ENCODE assay signal across 17 cellular contexts in genomic region chr17:63989622-63990345, GRCh38. TPM values are rescaled to one million over a fixed set of nuclear protein-coding genes. Genes with fewer than 3 reads are reported as not detected.
DNase-seq lines count a peak whose midpoint lies in the region; ATAC-seq and TF ChIP-seq lines count a peak whose summit lies in the region.
"Had no signal": no experiment of that assay in that cellular context is flagged by ENCODE, and none has a peak within 500 bp of the region (broad histone marks: within the 10 kb centered on the region; RNA-seq: fewer than 3 reads in every experiment).

No MANE protein-coding gene starts in this region.

- no peak overlapping the region for H3K4me3 ChIP-seq in lower lobe of right lung
- H3K4me3 ChIP-seq in spleen = no peak overlapping the region
- no peak overlapping the region for H3K4me3 ChIP-seq in brain microvascular endothelial cell (ENCODE audit: low read depth, low read length)
- H3K4me3 ChIP-seq: A549, adrenal gland, colonic mucosa, suprapubic skin had no signal

- TF ChIP-seq CTCF in lower lobe of right lung (IDR thresholded peaks at IDR 0.05) (no peak), spleen (IDR thresholded peaks at IDR 0.05 in 8 of 11, conservative IDR thresholded peaks at IDR 0.05 in 3 of 11) (no peak), brain microvascular endothelial cell (IDR thresholded peaks at IDR 0.05; ENCODE audit: low read depth, low read length, missing control alignments) (no peak)

- H3K27me3 Mint-ChIP-seq in activated CD4-positive, alpha-beta T cell treated with anti-CD3 and anti-CD28 coated beads for 36 hours = no peaks in the 10 kb centered on the region
- no peaks in the 10 kb centered on the region for H3K27me3 Mint-ChIP-seq in T-cell

- H3K4me1 Mint-ChIP-seq in activated CD4-positive, alpha-beta T cell treated with anti-CD3 and anti-CD28 coated beads for 36 hours = peaks cover 45% of the 10 kb centered on the region
- H3K4me1 Mint-ChIP-seq in T-cell = peaks cover 45 to 61% (median 53%) of the 10 kb centered on the region in 3 donors

- no peak overlapping the region for H3K27ac ChIP-seq in lower lobe of right lung
- no peak overlapping the region for H3K27ac ChIP-seq in spleen
- no peak overlapping the region for H3K27ac ChIP-seq in brain microvascular endothelial cell
- H3K27ac ChIP-seq: adrenal gland, colonic mucosa, suprapubic skin had no signal

- no peaks in the 10 kb centered on the region for H3K9me3 Mint-ChIP-seq in activated CD4-positive, alpha-beta T cell treated with anti-CD3 and anti-CD28 coated beads for 36 hours (ENCODE audit: low read depth)
- H3K9me3 Mint-ChIP-seq in T-cell = no peaks in the 10 kb centered on the region
- H3K9me3 Mint-ChIP-seq: activated T-cell treated with anti-CD3 and anti-CD28 coated beads, Interleukin-2, amount 50 U/mL, for 24 hours had no signal

- peak overlapping the region; percentile 11 for H3K27ac Mint-ChIP-seq in activated CD4-positive, alpha-beta T cell treated with anti-CD3 and anti-CD28 coated beads for 36 hours
- H3K27ac Mint-ChIP-seq in T-cell = no peak overlapping the region
- H3K27ac Mint-ChIP-seq: activated T-cell treated with anti-CD3 and anti-CD28 coated beads, Interleukin-2, amount 50 U/mL, for 24 hours had no signal

- H3K4me1 ChIP-seq in lower lobe of right lung = peaks cover 36% of the 10 kb centered on the region
- peaks cover 22 to 87% (median 60%) of the 10 kb centered on the region in 6 donors for H3K4me1 ChIP-seq in spleen
- H3K4me1 ChIP-seq: colonic mucosa had no signal

- 86 to 91% (median 87%) methylated on average over 21 of the region's 21 CpGs for WGBS in spleen, 5 donors

- no peaks in the 10 kb centered on the region for H3K36me3 Mint-ChIP-seq in activated CD4-positive, alpha-beta T cell treated with anti-CD3 and anti-CD28 coated beads for 36 hours (ENCODE audit: low read depth)
- no peaks in the 10 kb centered on the region for H3K36me3 Mint-ChIP-seq in T-cell

- intact Hi-C loops in activated CD4-positive, alpha-beta T cell treated with anti-CD3 and anti-CD28 coated beads for 36 hours (cut with DNase I, micrococcal nuclease) = loop anchor here (1.0 to 5.0 kb wide), 3 partner anchors 37 to 70 kb away; no protein-coding TSS in a partner anchor
- intact Hi-C loops in lower lobe of right lung (cut with DNase I) (no loop called here), spleen (cut with DNase I; ENCODE audit: low total_unique reads) (loop anchor here (10.0 kb wide), 1 partner anchor 65 kb away; no protein-coding TSS in a partner anchor)

- in situ Hi-C loops in brain microvascular endothelial cell (cut with HindIII; ENCODE audit: low pct_ligation_motif_present, low sequenced_read_pairs) = no loop called here

- CTCF ChIA-PET in activated CD4-positive, alpha-beta T cell treated with anti-CD3 and anti-CD28 coated beads for 36 hours (lab: Charles Lee) = interaction anchor here (0.6 to 2.1 kb wide), 19 partner anchors 7 to 1171 kb away, joined by 3 to 20 read pairs (median 4); partner anchors contain the start of gene ICAM2
- CTCF ChIA-PET in T-cell (lab: Charles Lee) = interaction anchor here (1.0 to 2.0 kb wide), 6 partner anchors 30 to 144 kb away, joined by 3 to 10 read pairs (median 8); partner anchors contain the start of genes GH1 (in 1 of the 2) and ICAM2 (in 1 of the 2)

- no peak for ATAC-seq in activated CD4-positive, alpha-beta T cell treated with anti-CD3 and anti-CD28 coated beads for 36 hours
- no peak for ATAC-seq in T-cell (replicated peaks in 1 of 4)
- peak in 1 of 2 donors; percentile 4 for ATAC-seq in lower lobe of right lung

- no peaks in the 10 kb centered on the region for H3K36me3 ChIP-seq in lower lobe of right lung
- no peaks in the 10 kb centered on the region for H3K36me3 ChIP-seq in spleen
- H3K36me3 ChIP-seq in brain microvascular endothelial cell (replicated peaks) = no peaks in the 10 kb centered on the region
- H3K36me3 ChIP-seq: adrenal gland, colonic mucosa, suprapubic skin had no signal

- peaks cover 6% of the 10 kb centered on the region for H3K27me3 ChIP-seq in lower lobe of right lung (ENCODE audit: low read depth)
- no peaks in the 10 kb centered on the region for H3K27me3 ChIP-seq in spleen (replicated peaks in 1 of 7)
- peaks cover 12% of the 10 kb centered on the region for H3K27me3 ChIP-seq in brain microvascular endothelial cell (replicated peaks)
- H3K27me3 ChIP-seq: adrenal gland, colonic mucosa had no signal

- DNase-seq in activated CD4-positive, alpha-beta T cell treated with anti-CD3 and anti-CD28 coated beads for 36 hours = no peak
- no peak for DNase-seq in activated CD4-positive, alpha-beta T cell treated with anti-CD3 and anti-CD28 coated beads for 1 hour
- DNase-seq in T-cell (no peak), lower lobe of right lung (peak; percentile 22), spleen (peak; percentile 38), brain microvascular endothelial cell (no peak), NCI-H526 treated with DMSO at 0.1 percent for 48 hours (lab: John Stamatoyannopoulos, UW) (no peak)
- DNase-seq in stimulated activated CD4-positive, alpha-beta T cell treated with anti-CD3 and anti-CD28 coated beads, Interleukin-4, amount 100 ng/mL, for 24 hours = no peak
- DNase-seq: colonic mucosa, NCI-H187, NCI-H510A had no signal

- H3K9me3 ChIP-seq in lower lobe of right lung = no peaks in the 10 kb centered on the region
- no peaks in the 10 kb centered on the region for H3K9me3 ChIP-seq in spleen
- H3K9me3 ChIP-seq: A549, adrenal gland, colonic mucosa, suprapubic skin had no signal

- POLR2A ChIA-PET in activated CD4-positive, alpha-beta T cell treated with anti-CD3 and anti-CD28 coated beads for 36 hours (lab: Charles Lee) = interaction anchor here (1.4 kb wide), 1 partner anchor 156 kb away, joined by 3 read pairs; no protein-coding TSS in a partner anchor
- POLR2A ChIA-PET in T-cell (lab: Charles Lee) = no interaction called here

- H3K4me3 Mint-ChIP-seq in activated CD4-positive, alpha-beta T cell treated with anti-CD3 and anti-CD28 coated beads for 36 hours = no peak overlapping the region
- peak overlapping the region in 2 of 3 donors; percentile 10 to 79 for H3K4me3 Mint-ChIP-seq in T-cell

- TF ChIP-seq POLR2A in spleen (IDR thresholded peaks at IDR 0.05) = no peak

RNA-seq across cellular contexts. Expression of gene PRR29, which starts 8.4 kb away (rescaled TPM):
- total RNA-seq in activated CD4-positive, alpha-beta T cell treated with anti-CD3 and anti-CD28 coated beads for 36 hours = 1 to 10 TPM; 1.0 to 1.5 TPM
- total RNA-seq in T-cell (1 to 10 TPM in 3 of 5 donors, under 1 TPM in 2; 0.50 to 1.9 (median 1.1) TPM), lower lobe of right lung (11.3 TPM), spleen (1 to 10 TPM; 1.6 to 9.1 (median 3.5) TPM)
- 1 to 10 TPM in 1 of 3 donors, under 1 TPM in 2; 0.65 to 3.6 (median 0.73) TPM for polyA plus RNA-seq in spleen

RNA-seq across cellular contexts. Expression of gene SCN4A, which starts 17.1 kb away (rescaled TPM):
- under 1 TPM; 0.21 to 0.50 TPM for total RNA-seq in activated CD4-positive, alpha-beta T cell treated with anti-CD3 and anti-CD28 coated beads for 36 hours
- total RNA-seq in T-cell (under 1 TPM in 3 of 5 donors, not detected in 2; 0.13 to 0.18 (median 0.13) TPM), lower lobe of right lung (0.18 TPM), spleen (1 to 10 TPM in 5 of 7 donors, under 1 TPM in 2; 0.54 to 4.0 (median 1.3) TPM)
- polyA plus RNA-seq in spleen = under 1 TPM; 0.14 to 0.70 (median 0.26) TPM
- total RNA-seq: Calu3, renal cortical epithelial cell had no signal

RNA-seq across cellular contexts. Expression of gene ICAM2, which starts 30.6 kb away (rescaled TPM):
- total RNA-seq in activated CD4-positive, alpha-beta T cell treated with anti-CD3 and anti-CD28 coated beads for 36 hours = 10 to 100 TPM; 46.6 to 49.0 TPM
- total RNA-seq in T-cell (100 to 1,000 TPM in 3 of 5 donors, 10 to 100 TPM in 2; 69.6 to 132 (median 116) TPM), lower lobe of right lung (69.2 TPM), spleen (100 to 1,000 TPM; 136 to 412 (median 275) TPM)
- polyA plus RNA-seq in spleen = 100 to 1,000 TPM in 1 of 3 donors, 10 to 100 TPM in 2; 79.2 to 108 (median 86.7) TPM
- polyA plus RNA-seq: A549 had no signal

RNA-seq across cellular contexts. Expression of gene CD79B, which starts 57.7 kb away (rescaled TPM):
- 10 to 100 TPM; 19.8 to 28.0 TPM for total RNA-seq in activated CD4-positive, alpha-beta T cell treated with anti-CD3 and anti-CD28 coated beads for 36 hours
- total RNA-seq in T-cell = 10 to 100 TPM; 13.4 to 53.1 (median 27.7) TPM
- total RNA-seq in lower lobe of right lung = 4.7 TPM
- total RNA-seq in spleen = 100 to 1,000 TPM; 149 to 226 (median 192) TPM
- 100 to 1,000 TPM; 386 to 659 (median 624) TPM for polyA plus RNA-seq in spleen
- total RNA-seq: Calu3, renal cortical epithelial cell had no signal

Comparison
In these comparisons a context has a peak if more than half of its experiments do, and no peak if none do; other contexts are left out.
1. DNase-seq: peak in lower lobe of right lung (single experiment) and spleen (single experiment); none in activated CD4-positive, alpha-beta T cell treated with anti-CD3 and anti-CD28 coated beads for 36 hours (single experiment), activated CD4-positive, alpha-beta T cell treated with anti-CD3 and anti-CD28 coated beads for 1 hour (single experiment), T-cell (0 of 34), stimulated activated CD4-positive, alpha-beta T cell treated with anti-CD3 and anti-CD28 coated beads, Interleukin-4, amount 100 ng/mL, for 24 hours (single experiment), brain microvascular endothelial cell (single experiment) and NCI-H526 treated with DMSO at 0.1 percent for 48 hours (single experiment).